ENCODE assay signal across 14 cellular contexts in genomic region chr2:137928547-137929503, GRCh38. TPM values are rescaled to one million over a fixed set of nuclear protein-coding genes. Genes with fewer than 3 reads are reported as not detected.
A peak's percentile ranks its signal among the peaks of the same experiment; 100 is the strongest.
DNase-seq lines count a peak whose midpoint lies in the region; FAIRE-seq and TF ChIP-seq lines count a peak whose summit lies in the region.
"Had no signal": no experiment of that assay in that cellular context is flagged by ENCODE, and none has a peak within 500 bp of the region (broad histone marks: within the 10 kb centered on the region; RNA-seq: fewer than 3 reads in every experiment).

No MANE protein-coding gene starts in this region.

- peak overlapping the region; percentile 66 for H4K8ac ChIP-seq in trophoblast cell (ENCODE audit: low read depth, low read length)

- CTCF ChIA-PET in RWPE1 (lab: Yijun Ruan, JAX) = interaction anchor here (0.6 to 0.9 kb wide), 3 partner anchors 28 to 858 kb away, joined by 3 to 6 read pairs (median 4); no protein-coding TSS in a partner anchor

- no peak overlapping the region for H2AFZ ChIP-seq in trophoblast cell (ENCODE audit: insufficient read depth, low read length, poor library complexity)

- H3K4me2 ChIP-seq in trophoblast cell (ENCODE audit: low read length) = no peak overlapping the region

- no peak for FAIRE-seq in kidney (lab: Jason Lieb, UNC)
- no peak for FAIRE-seq in small intestine (lab: Jason Lieb, UNC)

- peak overlapping the region; percentile 84 for H3K18ac ChIP-seq in trophoblast cell (ENCODE audit: low read length)

- peaks cover 32% of the 10 kb centered on the region for H3K79me1 ChIP-seq in trophoblast cell (ENCODE audit: low read length)

- no peak overlapping the region for H3K27ac ChIP-seq in RWPE1
- peak overlapping the region; percentile 99 for H3K27ac ChIP-seq in trophoblast cell (ENCODE audit: low read depth, low read length)
- no peak overlapping the region for H3K27ac ChIP-seq in kidney (ENCODE audit: low read depth in 2 of 2, low read length in 2 of 2)
- H3K27ac ChIP-seq in small intestine (ENCODE audit: low read depth in 1 of 2, low read length in 1 of 2) = no peak overlapping the region

- H2BK120ac ChIP-seq in trophoblast cell (ENCODE audit: insufficient read depth, low read length, poor library complexity) = peak overlapping the region; percentile 100

- peak overlapping the region; percentile 77 for H2BK12ac ChIP-seq in trophoblast cell (ENCODE audit: low read length)

- no peak overlapping the region for H3K9ac ChIP-seq in trophoblast cell (ENCODE audit: low read length)
- H3K9ac ChIP-seq in kidney (ENCODE audit: low read length in 2 of 2) = no peak overlapping the region

- H4K91ac ChIP-seq in trophoblast cell (ENCODE audit: low read depth, low read length) = peak overlapping the region; percentile 92

- peak; percentile 30 for DNase-seq in H4 (ENCODE audit: low spot score)
- peak; percentile 34 for DNase-seq in RWPE1 (ENCODE audit: low spot score)
- DNase-seq in fibroblast of gingiva (ENCODE audit: low read depth) = peak; percentile 3
- peak; percentile 81 to 94 for DNase-seq in trophoblast cell
- no peak for DNase-seq in GF-D8 (lab: John Stamatoyannopoulos, UW)
- no peak for DNase-seq in NCI-H526 treated with DMSO at 0.1 percent for 48 hours (lab: John Stamatoyannopoulos, UW)
- no peak for DNase-seq in kidney
- DNase-seq in small intestine = no peak
- DNase-seq: activated naive CD8-positive, alpha-beta T cell treated with anti-CD3 and anti-CD28 coated beads, Interleukin-2, amount 10 ng/mL, durations not matched to agents 7 days and 5 days; Calu3; effector memory CD8-positive, alpha-beta T cell; NCI-H1694 treated with DMSO at 0.1 percent for 48 hours; stimulated activated naive B cell treated with anti-CD40 and anti-IgM and Interleukin-4, amounts not matched to agents 10 μg/mL and 1 μg/mL and 100 μg/mL, for 72 hours had no signal

- peak overlapping the region; percentile 87 for H2AK5ac ChIP-seq in trophoblast cell (ENCODE audit: low read length)

- intact Hi-C loops in kidney (cut with DNase I) = no loop called here

- H3K79me2 ChIP-seq in trophoblast cell (ENCODE audit: control insufficient read depth, insufficient read depth, low read length, poor library complexity) = peaks cover 7% of the 10 kb centered on the region

- peak overlapping the region; percentile 82 for H3K14ac ChIP-seq in trophoblast cell (ENCODE audit: low read length)

- H3K4me1 ChIP-seq in trophoblast cell (ENCODE audit: control insufficient read depth in 1 of 2, insufficient read depth in 2 of 2, low read length in 2 of 2) = peaks cover 8% of the 10 kb centered on the region in 2 experiments
- no peaks in the 10 kb centered on the region for H3K4me1 ChIP-seq in kidney (ENCODE audit: control insufficient read depth in 1 of 2, insufficient read depth in 1 of 2, low read depth in 1 of 2, low read length in 2 of 2)
- no peaks in the 10 kb centered on the region for H3K4me1 ChIP-seq in small intestine (ENCODE audit: control insufficient read depth in 2 of 2, insufficient read depth in 1 of 2, low read depth in 1 of 2, low read length in 1 of 2)

- WGBS in trophoblast cell (ENCODE audit: extremely low coverage, insufficient coverage, insufficient read length) = no CpG with 5 or more reads among the region's 4 CpGs
- WGBS in small intestine, 3 donors = 78 to 83% (median 79%) methylated on average over 4 of the region's 4 CpGs

- H3K4me3 ChIP-seq in trophoblast cell (ENCODE audit: low read depth, low read length) = no peak overlapping the region
- H3K4me3 ChIP-seq in kidney (ENCODE audit: low read length in 2 of 2) = no peak overlapping the region
- H3K4me3 ChIP-seq in small intestine (ENCODE audit: low read depth in 1 of 2, low read length in 2 of 2) = no peak overlapping the region

- H3K27me3 ChIP-seq in trophoblast cell (ENCODE audit: insufficient read depth, low read length) (no peaks in the 10 kb centered on the region), small intestine (ENCODE audit: control insufficient read depth in 2 of 2, insufficient read depth in 2 of 2, low read length in 2 of 2) (no peaks in the 10 kb centered on the region)

- H4K12ac ChIP-seq in trophoblast cell (ENCODE audit: low read depth, low read length) = no peak overlapping the region

- POLR2A ChIA-PET in RWPE1 (lab: Yijun Ruan, JAX; ENCODE audit: low non-redundant PET) = no interaction called here

- H3K23ac ChIP-seq in trophoblast cell (ENCODE audit: low read length) = no peak overlapping the region

- H3K9me3 ChIP-seq in trophoblast cell (ENCODE audit: insufficient read depth, low read depth, low read length) = no peaks in the 10 kb centered on the region
- no peaks in the 10 kb centered on the region for H3K9me3 ChIP-seq in kidney (ENCODE audit: control insufficient read depth in 1 of 2, low read length in 2 of 2)
- H3K9me3 ChIP-seq in small intestine (ENCODE audit: control insufficient read depth, low read depth) = no peaks in the 10 kb centered on the region

- H3K4ac ChIP-seq in trophoblast cell (ENCODE audit: low read depth, low read length) = peak overlapping the region; percentile 52

- H3K36me3 ChIP-seq in trophoblast cell (ENCODE audit: control insufficient read depth in 1 of 2, insufficient read depth in 2 of 2, low read length in 2 of 2) (no peaks in the 10 kb centered on the region), kidney (ENCODE audit: control insufficient read depth in 1 of 2, insufficient read depth in 2 of 2, low read length in 2 of 2) (no peaks in the 10 kb centered on the region), small intestine (ENCODE audit: control insufficient read depth in 2 of 2, insufficient read depth in 2 of 2, low read length in 2 of 2) (no peaks in the 10 kb centered on the region)

- TF ChIP-seq CTCF in RWPE1 (conservative IDR thresholded peaks at IDR 0.05; ENCODE audit: low read depth) (no peak), kidney (IDR thresholded peaks at IDR 0.05; ENCODE audit: borderline replicate concordance, extremely low read depth, insufficient read depth) (no peak)

- peak overlapping the region; percentile 100 for H2BK5ac ChIP-seq in trophoblast cell (ENCODE audit: low read depth, low read length, poor library complexity)

RNA-seq across cellular contexts. Expression of gene HNMT, which starts 35.4 kb away (rescaled TPM):
- total RNA-seq in H4 (2014; rRNA removed; shearing (Covaris generic)) = 44.0 and 86.7 TPM in 2 replicates
- 43.2 and 52.0 TPM in 2 replicates for polyA plus RNA-seq in trophoblast cell (2013)
- 61.6 TPM for total RNA-seq in kidney
- polyA plus RNA-seq in kidney (ENCODE audit: insufficient read depth, low read depth, low replicate concordance) (69.2 TPM), small intestine (10 to 100 TPM; 22.8 to 37.8 (median 26.2) TPM)
- polyA plus RNA-seq: neural cell had no signal

Comparison
In these comparisons a context has a peak if more than half of its experiments do, and no peak if none do; other contexts are left out.
1. DNase-seq: peak in H4 (single experiment), RWPE1 (single experiment), fibroblast of gingiva (single experiment) and trophoblast cell (2 of 2); none in GF-D8 (single experiment), NCI-H526 treated with DMSO at 0.1 percent for 48 hours (single experiment), kidney (single experiment) and small intestine (single experiment).